Comparison of ENCODE assay signal across 19 cellular contexts in the genomic region with DNA sequence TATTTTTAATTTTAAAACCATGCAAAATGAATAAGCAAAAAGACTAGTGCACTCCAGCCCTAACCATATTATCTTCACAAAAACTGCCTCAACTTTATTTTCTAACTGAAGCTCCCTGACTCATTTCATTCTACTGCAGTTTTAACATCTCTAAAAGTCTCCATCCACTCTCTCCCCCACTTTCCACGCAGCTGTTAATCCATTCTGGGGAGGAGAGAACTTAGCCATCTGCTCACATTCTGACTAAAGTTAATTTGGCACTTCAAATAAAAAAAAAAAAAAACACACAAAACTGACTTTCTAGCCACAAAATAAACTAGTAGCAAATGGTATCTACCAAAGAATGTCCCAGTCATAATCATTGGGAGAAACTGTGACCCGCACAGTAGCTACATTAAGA. TPM values are rescaled to one million over a fixed set of nuclear protein-coding genes. Genes with fewer than 3 reads are reported as not detected.
"Had no signal": no experiment of that assay in that cellular context is flagged by ENCODE, and none has a peak within 500 bp of the region (broad histone marks: within the 10 kb centered on the region; RNA-seq: fewer than 3 reads in every experiment).

No MANE protein-coding gene starts in this region.

- H3K4me1 ChIP-seq: ascending aorta had no signal

- H3K27ac ChIP-seq: ascending aorta, suprapubic skin had no signal

- ATAC-seq: activated CD4-positive, CD25-positive, alpha-beta regulatory T cell treated with anti-CD3 and anti-CD28 coated beads, Interleukin-2, amount 50 U/mL, for 24 hours; activated naive CD8-positive, alpha-beta T cell treated with anti-CD3 and anti-CD28 coated beads, Interleukin-2, amount 50 U/mL, for 24 hours; esophagus mucosa; left ventricle myocardium superior had no signal

- DNase-seq: activated naive CD4-positive, alpha-beta T cell treated with anti-CD3 and anti-CD28 coated beads for 36 hours; activated naive CD8-positive, alpha-beta T cell treated with anti-CD3 and anti-CD28 coated beads, Interleukin-2, amount 50 U/mL, for 24 hours; kidney; left ventricle myocardium superior; mesenchymal stem cell; stimulated activated CD4-positive, alpha-beta T cell treated with anti-CD3 and anti-CD28 coated beads, Interleukin-4, amount 100 ng/mL, for 24 hours; stimulated activated naive CD4-positive, alpha-beta T cell; T-helper 9 cell had no signal

- H3K9me3 ChIP-seq: ascending aorta, right atrium auricular region, suprapubic skin, upper lobe of left lung had no signal

- H3K27me3 ChIP-seq: ascending aorta, right atrium auricular region, suprapubic skin, upper lobe of left lung had no signal

- H3K4me3 ChIP-seq: ascending aorta, right atrium auricular region, suprapubic skin, upper lobe of left lung had no signal

RNA-seq across cellular contexts. Expression of a gene that starts 5.4 kb away (rescaled TPM):
- total RNA-seq: activated CD8-positive, alpha-beta memory T cell treated with anti-CD3 and anti-CD28 coated beads for 36 hours; activated naive CD4-positive, alpha-beta T cell treated with anti-CD3 and anti-CD28 coated beads for 36 hours; activated T-helper 2 cell treated with anti-CD3 and anti-CD28 coated beads, Interferon-gamma antibody, Interleukin-2, Interleukin-4, amounts not matched to agents 10 μg/mL and 5 μg/mL and 100 μg/mL, durations not matched to agents 14 hours and 24 hours and 36 hours; ascending aorta; fibroblast of villous mesenchyme; glomerular endothelial cell; omental fat pad; suprapubic skin had no signal
